ENCODE assay signal across 8 cellular contexts in genomic region chr5:54520438-54520846, GRCh38. TPM values are rescaled to one million over a fixed set of nuclear protein-coding genes. Genes with fewer than 3 reads are reported as not detected.
A peak's percentile ranks its signal among the peaks of the same experiment; 100 is the strongest.
DNase-seq lines count a peak whose midpoint lies in the region; ATAC-seq, FAIRE-seq and TF ChIP-seq lines count a peak whose summit lies in the region.

No MANE protein-coding gene starts in this region.

- 10 to 14% methylated on average over 7 of the region's 7 CpGs for WGBS in heart right ventricle, 2 donors
- WGBS in small intestine, 3 donors: 5 to 10% (median 5%) methylated on average over 7 of the region's 7 CpGs

- no peak for TF ChIP-seq CTCF in heart right ventricle (IDR thresholded peaks at IDR 0.05)

- no peaks in the 10 kb centered on the region for H3K9me3 Mint-ChIP-seq in activated naive CD8-positive, alpha-beta T cell treated with anti-CD3 and anti-CD28 coated beads, Interleukin-2, amount 50 U/mL, for 24 hours

- H3K4me1 ChIP-seq in heart right ventricle (peaks cover 18 to 76% (median 66%) of the 10 kb centered on the region in 9 donors), iPS-15b (ENCODE audit: control insufficient read depth, insufficient read depth, low read length) (peaks cover 15% of the 10 kb centered on the region), small intestine (ENCODE audit: control insufficient read depth in 2 of 2, insufficient read depth in 1 of 2, low read depth in 1 of 2, low read length in 1 of 2) (peaks cover 8 to 28% of the 10 kb centered on the region in 2 donors)

- H3K27ac Mint-ChIP-seq in activated naive CD8-positive, alpha-beta T cell treated with anti-CD3 and anti-CD28 coated beads, Interleukin-2, amount 50 U/mL, for 24 hours: peak overlapping the region; percentile 37

- peaks cover 62% of the 10 kb centered on the region for H3K4me1 Mint-ChIP-seq in activated naive CD8-positive, alpha-beta T cell treated with anti-CD3 and anti-CD28 coated beads, Interleukin-2, amount 50 U/mL, for 24 hours

- H3K27ac ChIP-seq in heart right ventricle (peak overlapping the region; percentile 26 to 99 (median 97)), small intestine (ENCODE audit: low read depth in 1 of 2, low read length in 1 of 2) (peak overlapping the region in 1 of 2 donors; percentile 63)

- H3K4me3 Mint-ChIP-seq in activated naive CD8-positive, alpha-beta T cell treated with anti-CD3 and anti-CD28 coated beads, Interleukin-2, amount 50 U/mL, for 24 hours: peak overlapping the region; percentile 83

- intact Hi-C loops in heart right ventricle (cut with DNase I) (loop anchor here in 4 of 10 donors (2.0 to 10.0 kb wide), 4 partner anchors 127 to 197 kb away; no protein-coding TSS in a partner anchor), cardiac septum (cut with DNase I) (loop anchor here (5.0 kb wide), 3 partner anchors 137 to 197 kb away; no protein-coding TSS in a partner anchor)

- H3K9me3 ChIP-seq in heart right ventricle (no peaks in the 10 kb centered on the region), iPS-15b (ENCODE audit: control insufficient read depth, insufficient read depth, low read length) (no peaks in the 10 kb centered on the region), small intestine (ENCODE audit: control insufficient read depth, low read depth) (no peaks in the 10 kb centered on the region)

- no peak for FAIRE-seq in small intestine (lab: Jason Lieb, UNC)

- peaks cover 3% of the 10 kb centered on the region for H3K36me3 Mint-ChIP-seq in activated naive CD8-positive, alpha-beta T cell treated with anti-CD3 and anti-CD28 coated beads, Interleukin-2, amount 50 U/mL, for 24 hours (ENCODE audit: low read depth)

- no peaks in the 10 kb centered on the region for H3K27me3 Mint-ChIP-seq in activated naive CD8-positive, alpha-beta T cell treated with anti-CD3 and anti-CD28 coated beads, Interleukin-2, amount 50 U/mL, for 24 hours

- peak in 4 of 8 donors; percentile 18 to 40 (median 30) for ATAC-seq in heart right ventricle
- ATAC-seq in activated naive CD8-positive, alpha-beta T cell treated with anti-CD3 and anti-CD28 coated beads, Interleukin-2, amount 50 U/mL, for 24 hours: no peak
- no peak for ATAC-seq in GM18502 (IDR thresholded peaks at IDR 0.05; ENCODE audit: poor library complexity, unreplicated experiment)

- H3K27me3 ChIP-seq in heart right ventricle (no peaks in the 10 kb centered on the region), iPS-15b (ENCODE audit: control insufficient read depth, insufficient read depth, low read length) (peaks cover 22% of the 10 kb centered on the region), small intestine (ENCODE audit: control insufficient read depth in 2 of 2, insufficient read depth in 2 of 2, low read length in 2 of 2) (no peaks in the 10 kb centered on the region)

- H3K4me3 ChIP-seq in heart right ventricle (peak overlapping the region; percentile 35 to 100 (median 98)), iPS-15b (ENCODE audit: low read depth, low read length) (peak overlapping the region; percentile 79), small intestine (ENCODE audit: low read depth in 1 of 2, low read length in 2 of 2) (peak overlapping the region in 1 of 2 donors; percentile 70)

- H3K36me3 ChIP-seq in heart right ventricle (peaks cover 0 to 8% (median 0%) of the 10 kb centered on the region in 9 donors), iPS-15b (ENCODE audit: control insufficient read depth, insufficient read depth, low read length) (peaks cover 4% of the 10 kb centered on the region), small intestine (ENCODE audit: control insufficient read depth in 2 of 2, insufficient read depth in 2 of 2, low read length in 2 of 2) (no peaks in the 10 kb centered on the region)

- DNase-seq in heart right ventricle (peak in 1 of 2 donors; percentile 30), cardiac septum (ENCODE audit: low spot score) (no peak), small intestine (peak; percentile 43), NCI-H2107 (lab: John Stamatoyannopoulos, UW) (no peak), 8988T (no peak)
- DNase-seq in activated naive CD8-positive, alpha-beta T cell treated with anti-CD3 and anti-CD28 coated beads, Interleukin-2, amount 50 U/mL, for 24 hours: no peak

- H3K9ac ChIP-seq in iPS-15b (ENCODE audit: low read depth, low read length): peak overlapping the region; percentile 8

RNA-seq across cellular contexts. Expression of gene SNX18, which starts 2.9 kb away (rescaled TPM):
- total RNA-seq in heart right ventricle (10 to 100 TPM; 15.3 to 31.0 (median 22.1) TPM), cardiac septum (24.2 TPM)
- polyA plus RNA-seq in heart right ventricle (1 to 10 TPM; 4.1 to 9.3 TPM), small intestine (10 to 100 TPM in 1 of 3 donors, 1 to 10 TPM in 2; 3.4 to 11.7 (median 4.6) TPM)
